In genomic region chr4:40149960-40150385, GRCh38 we compare ENCODE assay signal across 8 cellular contexts. TPM values are rescaled to one million over a fixed set of nuclear protein-coding genes. Genes with fewer than 3 reads are reported as not detected.
DNase-seq lines count a peak whose midpoint lies in the region; ATAC-seq and TF ChIP-seq lines count a peak whose summit lies in the region.

No MANE protein-coding gene starts in this region.

- H3K36me3 ChIP-seq in breast epithelium: no peaks in the 10 kb centered on the region
- no peaks in the 10 kb centered on the region for H3K36me3 ChIP-seq in kidney epithelial cell (ENCODE audit: control insufficient read depth, insufficient read depth, low read length)

- peak; percentile 77 for DNase-seq in ELR (ENCODE audit: low read depth)
- DNase-seq in NCI-H226: peak; percentile 37
- peak; percentile 59 to 68 for DNase-seq in breast epithelium (ENCODE audit: low spot score in 2 of 2)
- no peak for DNase-seq in kidney epithelial cell (ENCODE audit: low read depth)
- DNase-seq in stimulated activated CD4-positive, alpha-beta T cell treated with anti-CD3 and anti-CD28 coated beads, Interleukin-4, amount 100 ng/mL, for 48 hours (ENCODE audit: low read depth in 2 of 2): peak; percentile 43 to 52

- H3K27me3 ChIP-seq in breast epithelium (no peaks in the 10 kb centered on the region), kidney epithelial cell (ENCODE audit: control insufficient read depth, insufficient read depth, low read length) (no peaks in the 10 kb centered on the region)

- TF ChIP-seq CTCF in WI38 (IDR thresholded peaks at IDR 0.05; ENCODE audit: low read depth, low read length): peak; percentile 67
- peak; percentile 85 to 92 (median 88) for TF ChIP-seq CTCF in breast epithelium (IDR thresholded peaks at IDR 0.05)
- peak; percentile 66 for TF ChIP-seq CTCF in kidney epithelial cell (IDR thresholded peaks at IDR 0.05; ENCODE audit: insufficient read depth, low read length, poor library complexity, severe bottlenecking)

- no peak overlapping the region for H3K27ac ChIP-seq in breast epithelium

- H3K4me3 ChIP-seq in WI38 (ENCODE audit: low read depth, low read length) (no peak overlapping the region), breast epithelium (no peak overlapping the region), kidney epithelial cell (ENCODE audit: low read depth, low read length) (no peak overlapping the region)

- TF ChIP-seq POLR2A in breast epithelium (IDR thresholded peaks at IDR 0.05): no peak

- no peaks in the 10 kb centered on the region for H3K9me3 ChIP-seq in breast epithelium

- H3K4me1 ChIP-seq in breast epithelium: no peaks in the 10 kb centered on the region

- ATAC-seq in HG02759 (IDR thresholded peaks at IDR 0.05; ENCODE audit: unreplicated experiment) (peak; percentile 69), GM18498 (IDR thresholded peaks at IDR 0.05; ENCODE audit: unreplicated experiment) (no peak)

- intact Hi-C loops in breast epithelium (cut with DNase I; ENCODE audit: low total_unique reads): loop anchor here (10.0 kb wide), 1 partner anchor 165 kb away; no protein-coding TSS in a partner anchor

RNA-seq across cellular contexts. Expression of gene RHOH, which starts 46.9 kb away (rescaled TPM):
- total RNA-seq in breast epithelium (10 to 100 TPM in 1 of 3 donors, 1 to 10 TPM in 2; 5.0 to 16.4 (median 9.7) TPM), kidney epithelial cell (not detected in 2 replicates)
